ENCODE assay signal across 30 cellular contexts in the genomic region with DNA sequence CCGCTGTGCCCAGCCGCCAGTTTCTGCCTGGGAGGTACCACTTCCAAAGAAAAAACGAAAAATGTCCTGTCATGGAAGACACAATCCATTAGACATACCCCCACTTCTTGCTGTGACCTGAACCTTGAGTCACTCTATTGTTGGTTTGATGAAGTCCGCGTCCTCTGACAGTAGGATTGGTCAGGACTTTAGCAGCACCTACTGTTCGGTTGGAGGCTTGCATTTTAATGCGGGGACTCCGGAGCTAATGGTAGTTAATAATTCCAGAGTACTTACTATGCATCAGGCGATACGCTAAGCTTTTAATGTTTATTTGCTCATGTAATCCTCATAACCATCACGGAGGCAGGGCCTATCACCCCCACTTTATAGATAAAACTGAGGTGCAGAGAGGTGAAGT. TPM values are rescaled to one million over a fixed set of nuclear protein-coding genes. Genes with fewer than 3 reads are reported as not detected.
"Had no signal": no experiment of that assay in that cellular context is flagged by ENCODE, and none has a peak within 500 bp of the region (broad histone marks: within the 10 kb centered on the region; RNA-seq: fewer than 3 reads in every experiment).

No MANE protein-coding gene starts in this region.

- H3K4me3 Mint-ChIP-seq: activated CD4-positive, alpha-beta T cell treated with anti-CD3 and anti-CD28 coated beads, Interleukin-2, amount 10 ng/mL, durations not matched to agents 7 days and 5 days; activated CD8-positive, alpha-beta T cell treated with anti-CD3 and anti-CD28 coated beads for 36 hours; activated T-cell treated with anti-CD3 and anti-CD28 coated beads, Interleukin-2, amount 50 U/mL, for 4 hours; nephron; stimulated activated effector memory CD8-positive, alpha-beta T cell treated with anti-CD3 and anti-CD28 coated beads, Interleukin-12 subunit alpha, Interleukin-12 subunit beta, amount 100 ng/mL, for 72 hours; stimulated activated naive CD8-positive, alpha-beta T cell treated with anti-CD3 and anti-CD28 coated beads, Interleukin-15, amount 100 ng/mL, for 72 hours; T-helper 17 cell; WTC11 had no signal

- H3K27ac ChIP-seq: breast epithelium, heart left ventricle, left ventricle myocardium inferior, ovary, skin epidermis, upper lobe of left lung, vagina had no signal

- H3K4me1 Mint-ChIP-seq: activated CD4-positive, alpha-beta T cell treated with anti-CD3 and anti-CD28 coated beads, Interleukin-2, amount 10 ng/mL, durations not matched to agents 7 days and 5 days; nephron; stimulated activated effector memory CD8-positive, alpha-beta T cell treated with anti-CD3 and anti-CD28 coated beads, Interleukin-12 subunit alpha, Interleukin-12 subunit beta, amount 100 ng/mL, for 72 hours; stimulated activated naive CD8-positive, alpha-beta T cell treated with anti-CD3 and anti-CD28 coated beads, Interleukin-15, amount 100 ng/mL, for 72 hours; T-helper 17 cell had no signal

- H3K4me3 ChIP-seq: breast epithelium, heart left ventricle, left ventricle myocardium inferior, ovary, skin epidermis, upper lobe of left lung, vagina had no signal

- H3K27me3 ChIP-seq: breast epithelium, heart left ventricle, ovary, upper lobe of left lung, vagina had no signal

- H3K9me3 Mint-ChIP-seq: activated CD4-positive, alpha-beta T cell treated with anti-CD3 and anti-CD28 coated beads, Interleukin-2, amount 10 ng/mL, durations not matched to agents 7 days and 5 days; activated CD8-positive, alpha-beta T cell treated with anti-CD3 and anti-CD28 coated beads for 36 hours; activated naive CD4-positive, alpha-beta T cell treated with anti-CD3 and anti-CD28 coated beads, Interleukin-2, amount 50 U/mL, for 72 hours; activated T-cell treated with anti-CD3 and anti-CD28 coated beads, Interleukin-2, amount 50 U/mL, for 4 hours; activated T-helper 2 cell treated with anti-CD3 and anti-CD28 coated beads, Interferon-gamma antibody, Interleukin-2, Interleukin-4, amounts not matched to agents 10 μg/mL and 5 μg/mL and 100 μg/mL, durations not matched to agents 14 hours and 24 hours and 36 hours; nephron; stimulated activated effector memory CD8-positive, alpha-beta T cell treated with anti-CD3 and anti-CD28 coated beads, Interleukin-12 subunit alpha, Interleukin-12 subunit beta, amount 100 ng/mL, for 72 hours; stimulated activated naive CD8-positive, alpha-beta T cell treated with anti-CD3 and anti-CD28 coated beads, Interleukin-15, amount 100 ng/mL, for 72 hours; WTC11 had no signal

- H3K27ac Mint-ChIP-seq: activated CD4-positive, alpha-beta T cell treated with anti-CD3 and anti-CD28 coated beads, Interleukin-2, amount 10 ng/mL, durations not matched to agents 7 days and 5 days; activated CD8-positive, alpha-beta T cell treated with anti-CD3 and anti-CD28 coated beads for 36 hours; activated T-helper 2 cell treated with anti-CD3 and anti-CD28 coated beads, Interferon-gamma antibody, Interleukin-2, Interleukin-4, amounts not matched to agents 10 μg/mL and 5 μg/mL and 100 μg/mL, durations not matched to agents 14 hours and 24 hours and 36 hours; stimulated activated effector memory CD8-positive, alpha-beta T cell treated with anti-CD3 and anti-CD28 coated beads, Interleukin-12 subunit alpha, Interleukin-12 subunit beta, amount 100 ng/mL, for 72 hours; T-helper 17 cell; WTC11 had no signal

- DNase-seq: activated CD4-positive, alpha-beta T cell treated with anti-CD3 and anti-CD28 coated beads for 1 hour; activated CD4-positive, alpha-beta T cell treated with anti-CD3 and anti-CD28 coated beads, Interleukin-2, amount 10 ng/mL, durations not matched to agents 7 days and 5 days; activated CD8-positive, alpha-beta T cell treated with anti-CD3 and anti-CD28 coated beads for 36 hours; activated naive CD4-positive, alpha-beta T cell; activated T-cell treated with anti-CD3 and anti-CD28 coated beads, Interleukin-2, amount 50 U/mL, for 4 hours; cortex of kidney; foreskin fibroblast; heart left ventricle; hypothalamus; kidney glomerular epithelial cell; left ventricle myocardium inferior; ovary; stimulated activated CD4-positive, alpha-beta T cell treated with anti-CD3 and anti-CD28 coated beads, Interleukin-4, amount 100 ng/mL, for 24 hours; stimulated activated naive CD8-positive, alpha-beta T cell treated with anti-CD3 and anti-CD28 coated beads, Interleukin-15, amount 100 ng/mL, for 72 hours; substantia nigra; T-helper 17 cell; T1000; upper lobe of left lung had no signal

- H3K36me3 ChIP-seq: breast epithelium, ovary had no signal

- H3K27me3 Mint-ChIP-seq: activated CD4-positive, alpha-beta T cell treated with anti-CD3 and anti-CD28 coated beads, Interleukin-2, amount 10 ng/mL, durations not matched to agents 7 days and 5 days; activated CD8-positive, alpha-beta T cell treated with anti-CD3 and anti-CD28 coated beads for 36 hours; progenitor cell of endocrine pancreas; stimulated activated naive CD8-positive, alpha-beta T cell treated with anti-CD3 and anti-CD28 coated beads, Interleukin-15, amount 100 ng/mL, for 72 hours; T-helper 17 cell had no signal

- H3K9me3 ChIP-seq: breast epithelium, heart left ventricle, left ventricle myocardium inferior, ovary, upper lobe of left lung, vagina had no signal

- ATAC-seq: activated CD8-positive, alpha-beta T cell treated with anti-CD3 and anti-CD28 coated beads for 36 hours; activated naive CD4-positive, alpha-beta T cell treated with anti-CD3 and anti-CD28 coated beads, Interleukin-2, amount 50 U/mL, for 72 hours; activated T-cell treated with anti-CD3 and anti-CD28 coated beads, Interleukin-2, amount 50 U/mL, for 4 hours; esophagus mucosa; heart left ventricle; sciatic nerve; stimulated activated effector memory CD8-positive, alpha-beta T cell treated with anti-CD3 and anti-CD28 coated beads, Interleukin-12 subunit alpha, Interleukin-12 subunit beta, amount 100 ng/mL, for 72 hours; stimulated activated naive CD8-positive, alpha-beta T cell treated with anti-CD3 and anti-CD28 coated beads, Interleukin-15, amount 100 ng/mL, for 72 hours; T-helper 17 cell; WTC11 had no signal

RNA-seq across cellular contexts. Expression of a gene that starts 56.1 kb away (rescaled TPM):
- total RNA-seq: activated CD4-positive, alpha-beta T cell treated with anti-CD3 and anti-CD28 coated beads, Interleukin-2, amount 10 ng/mL, durations not matched to agents 7 days and 5 days; activated CD8-positive, alpha-beta T cell treated with anti-CD3 and anti-CD28 coated beads for 36 hours; activated naive CD4-positive, alpha-beta T cell treated with anti-CD3 and anti-CD28 coated beads, Interleukin-2, amount 50 U/mL, for 72 hours; activated T-helper 2 cell treated with anti-CD3 and anti-CD28 coated beads, Interferon-gamma antibody, Interleukin-2, Interleukin-4, amounts not matched to agents 10 μg/mL and 5 μg/mL and 100 μg/mL, durations not matched to agents 14 hours and 24 hours and 36 hours; lung microvascular endothelial cell; T-helper 17 cell had no signal
